ENCODE assay signal across 8 cellular contexts in genomic region chr4:145482209-145483021, GRCh38. TPM values are rescaled to one million over a fixed set of nuclear protein-coding genes. Genes with fewer than 3 reads are reported as not detected.
A peak's percentile ranks its signal among the peaks of the same experiment; 100 is the strongest.
DNase-seq lines count a peak whose midpoint lies in the region; ATAC-seq and TF ChIP-seq lines count a peak whose summit lies in the region.

No MANE protein-coding gene starts in this region.

- peak overlapping the region; percentile 56 for H3K4me3 ChIP-seq in fibroblast of mammary gland (ENCODE audit: control insufficient read depth, low read depth, low read length)

- peak; percentile 41 for DNase-seq in AG09319 (ENCODE audit: extremely low read depth, low read depth)
- DNase-seq in NCI-H748 treated with DMSO at 0.1 percent for 48 hours (lab: John Stamatoyannopoulos, UW), result peak; percentile 37
- peak; percentile 70 for DNase-seq in activated T-cell treated with anti-CD3 and anti-CD28 coated beads for 4 hours
- DNase-seq in fibroblast of mammary gland (ENCODE audit: low read depth), result peak; percentile 78
- peak in 4 of 10 donors; percentile 8 to 25 (median 14) for DNase-seq in naive thymus-derived CD8-positive, alpha-beta T cell
- peak; percentile 50 to 70 for DNase-seq in stimulated activated naive CD8-positive, alpha-beta T cell treated with anti-CD3 and anti-CD28 coated beads, Interleukin-15, amount 100 ng/mL, for 72 hours

- POLR2A ChIA-PET in naive thymus-derived CD8-positive, alpha-beta T cell (lab: Charles Lee), result no interaction called here

- peaks cover 5 to 14% (median 8%) of the 10 kb centered on the region in 4 donors for H3K4me1 Mint-ChIP-seq in naive thymus-derived CD8-positive, alpha-beta T cell
- peaks cover 11% of the 10 kb centered on the region for H3K4me1 Mint-ChIP-seq in stimulated activated naive CD8-positive, alpha-beta T cell treated with anti-CD3 and anti-CD28 coated beads, Interleukin-15, amount 100 ng/mL, for 72 hours

- no peaks in the 10 kb centered on the region for H3K36me3 Mint-ChIP-seq in naive thymus-derived CD8-positive, alpha-beta T cell

- peaks cover 18 to 36% (median 28%) of the 10 kb centered on the region in 5 donors for H3K27me3 Mint-ChIP-seq in naive thymus-derived CD8-positive, alpha-beta T cell
- H3K27me3 Mint-ChIP-seq in stimulated activated naive CD8-positive, alpha-beta T cell treated with anti-CD3 and anti-CD28 coated beads, Interleukin-15, amount 100 ng/mL, for 72 hours, result peaks cover 28% of the 10 kb centered on the region

- ATAC-seq in GM18867 (IDR thresholded peaks at IDR 0.05; ENCODE audit: unreplicated experiment) (peak; percentile 24), HG03135 (IDR thresholded peaks at IDR 0.05; ENCODE audit: unreplicated experiment) (peak; percentile 33)
- peak; percentile 56 to 57 for ATAC-seq in naive thymus-derived CD8-positive, alpha-beta T cell
- ATAC-seq in stimulated activated naive CD8-positive, alpha-beta T cell treated with anti-CD3 and anti-CD28 coated beads, Interleukin-15, amount 100 ng/mL, for 72 hours, result peak; percentile 70

- peaks cover 0 to 2% (median 0%) of the 10 kb centered on the region in 9 donors for H3K9me3 Mint-ChIP-seq in naive thymus-derived CD8-positive, alpha-beta T cell
- no peaks in the 10 kb centered on the region for H3K9me3 Mint-ChIP-seq in stimulated activated naive CD8-positive, alpha-beta T cell treated with anti-CD3 and anti-CD28 coated beads, Interleukin-15, amount 100 ng/mL, for 72 hours

- TF ChIP-seq CTCF in AG09319 (IDR thresholded peaks at IDR 0.05; ENCODE audit: low read depth, low read length) (no peak; the same call in 1 of the 2 replicates), fibroblast of mammary gland (conservative IDR thresholded peaks at IDR 0.05; ENCODE audit: control insufficient read depth, insufficient read depth, low read depth, low read length) (no peak)

- no peak overlapping the region for H3K27ac Mint-ChIP-seq in naive thymus-derived CD8-positive, alpha-beta T cell
- H3K27ac Mint-ChIP-seq in stimulated activated naive CD8-positive, alpha-beta T cell treated with anti-CD3 and anti-CD28 coated beads, Interleukin-15, amount 100 ng/mL, for 72 hours, result no peak overlapping the region

- no peak overlapping the region for H3K4me3 Mint-ChIP-seq in naive thymus-derived CD8-positive, alpha-beta T cell
- no peak overlapping the region for H3K4me3 Mint-ChIP-seq in stimulated activated naive CD8-positive, alpha-beta T cell treated with anti-CD3 and anti-CD28 coated beads, Interleukin-15, amount 100 ng/mL, for 72 hours

RNA-seq across cellular contexts. Expression of gene SMAD1, which starts 0.8 kb away (rescaled TPM):
- not detected for total RNA-seq in naive thymus-derived CD8-positive, alpha-beta T cell
- polyA plus RNA-seq in naive thymus-derived CD8-positive, alpha-beta T cell, result under 1 TPM; 0.34 to 0.73 (median 0.67) TPM
